8 cellular contexts compared by ENCODE assay signal in the genomic region with DNA sequence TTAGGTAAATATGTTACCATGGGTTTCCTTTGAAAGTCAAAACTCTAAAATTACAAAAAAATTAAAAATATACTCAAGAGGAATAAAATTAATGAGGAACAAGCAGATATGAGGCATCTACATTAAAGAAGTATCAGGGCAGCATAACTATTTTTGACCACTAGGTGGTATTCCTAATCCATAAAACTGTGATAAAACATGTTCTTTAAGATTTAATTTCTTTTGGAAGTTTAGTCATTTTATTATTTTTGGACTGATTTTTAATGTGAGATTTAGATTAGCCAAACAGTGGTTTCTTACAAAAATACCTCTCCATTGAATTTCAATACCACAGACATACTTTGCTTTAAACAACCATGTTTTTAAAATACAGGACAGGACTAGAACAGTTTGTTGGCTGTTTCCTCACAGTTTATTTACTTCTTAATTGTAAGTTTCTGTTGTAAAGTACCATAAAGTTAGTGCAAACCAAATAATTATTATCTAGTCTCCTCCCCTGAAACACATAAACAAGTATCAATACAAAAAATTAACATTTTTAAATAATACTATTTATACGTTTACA. TPM values are rescaled to one million over a fixed set of nuclear protein-coding genes. Genes with fewer than 3 reads are reported as not detected.
DNase-seq lines count a peak whose midpoint lies in the region; ATAC-seq, FAIRE-seq and TF ChIP-seq lines count a peak whose summit lies in the region.

No MANE protein-coding gene starts in this region.

- TF ChIP-seq EP300 in Ishikawa (IDR thresholded peaks at IDR 0.05; ENCODE audit: borderline replicate concordance), result no peak

- H3K36me3 ChIP-seq in adipocyte (ENCODE audit: control insufficient read depth, insufficient read depth, low read length, severe bottlenecking), result no peaks in the 10 kb centered on the region
- no peaks in the 10 kb centered on the region for H3K36me3 ChIP-seq in right lobe of liver

- no peaks in the 10 kb centered on the region for H3K4me1 ChIP-seq in adipocyte (ENCODE audit: control insufficient read depth, insufficient read depth, low read length)
- no peaks in the 10 kb centered on the region for H3K4me1 ChIP-seq in right lobe of liver

- intact Hi-C loops in right lobe of liver (cut with DNase I), result no loop called here
- intact Hi-C loops in left colon (cut with DNase I, micrococcal nuclease), result no loop called here

- WGBS in right lobe of liver (ENCODE audit: insufficient coverage, low coverage, low lambda C conversion rate, missing lambda C conversion rate), result 83% methylated on average over 1 of the region's 1 CpG

- TF ChIP-seq POLR2A in right lobe of liver (IDR thresholded peaks at IDR 0.05), result no peak

- H3K9ac ChIP-seq in adipocyte (ENCODE audit: low read length), result no peak overlapping the region

- no peaks in the 10 kb centered on the region for H3K9me3 ChIP-seq in adipocyte (ENCODE audit: control insufficient read depth, low read length)
- H3K9me3 ChIP-seq in right lobe of liver, result no peaks in the 10 kb centered on the region

- no peaks in the 10 kb centered on the region for H3K27me3 ChIP-seq in adipocyte (replicated peaks; ENCODE audit: control insufficient read depth, insufficient read depth, low read length)
- no peaks in the 10 kb centered on the region for H3K27me3 ChIP-seq in right lobe of liver

- peak; percentile 75 for FAIRE-seq in G401.6 (lab: Jason Lieb, UNC)

- TF ChIP-seq CTCF in right lobe of liver (IDR thresholded peaks at IDR 0.05), result peak; percentile 44 to 73 (median 71)

- H3K4me3 ChIP-seq in adipocyte (ENCODE audit: low read length), result no peak overlapping the region
- H3K4me3 ChIP-seq in right lobe of liver, result no peak overlapping the region

- no peak overlapping the region for H3K27ac ChIP-seq in right lobe of liver

- peak in 2 of 4 donors; percentile 30 to 38 for ATAC-seq in right lobe of liver
- no peak for ATAC-seq in HG02981 (IDR thresholded peaks at IDR 0.05; ENCODE audit: unreplicated experiment)
- no peak for ATAC-seq in left colon
- no peak for ATAC-seq in GM21825 (IDR thresholded peaks at IDR 0.05; ENCODE audit: unreplicated experiment)

- peak; percentile 59 for TF ChIP-seq RAD21 in Ishikawa (IDR thresholded peaks at IDR 0.05; ENCODE audit: low read depth)

- DNase-seq in adipocyte (ENCODE audit: low read depth), result peak; percentile 79
- no peak for DNase-seq in right lobe of liver
- DNase-seq in stimulated activated CD4-positive, alpha-beta T cell treated with anti-CD3 and anti-CD28 coated beads, Interleukin-2, amount 100 ng/mL, for 48 hours, result no peak
- no peak for DNase-seq in left colon

TF ChIP-seq in Ishikawa, 13 proteins besides CTCF, POLR2A, EP300 and RAD21:
- no peak for TF ChIP-seq CEBPB (IDR thresholded peaks at IDR 0.05)
- TF ChIP-seq NFIC (IDR thresholded peaks at IDR 0.05), result no peak
- TF ChIP-seq TEAD4 (IDR thresholded peaks at IDR 0.05), result no peak
- TF ChIP-seq CREB1 (IDR thresholded peaks at IDR 0.05; ENCODE audit: low read depth), result no peak
- TF ChIP-seq TAF1 (IDR thresholded peaks at IDR 0.05; ENCODE audit: low read depth), result no peak
- no peak for TF ChIP-seq YY1 (IDR thresholded peaks at IDR 0.05; ENCODE audit: low read depth)
- TF ChIP-seq EGR1 (IDR thresholded peaks at IDR 0.05), result no peak
- TF ChIP-seq, protein P1, sequence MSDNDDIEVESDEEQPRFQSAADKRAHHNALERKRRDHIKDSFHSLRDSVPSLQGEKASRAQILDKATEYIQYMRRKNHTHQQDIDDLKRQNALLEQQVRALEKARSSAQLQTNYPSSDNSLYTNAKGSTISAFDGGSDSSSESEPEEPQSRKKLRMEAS (IDR thresholded peaks at IDR 0.05), result no peak
- TF ChIP-seq FOXM1 (IDR thresholded peaks at IDR 0.05; ENCODE audit: borderline replicate concordance, low read depth), result no peak

RNA-seq across cellular contexts. Expression of gene NTS, which starts 49.8 kb away (rescaled TPM):
- total RNA-seq in right lobe of liver (under 1 TPM in 4 of 6 experiments, not detected in 2; 0.24 to 0.56 (median 0.37) TPM), left colon (under 1 TPM; 0.31 to 0.34 TPM)
